ENCODE assay signal across 17 cellular contexts in genomic region chr1:211912844-211913432, GRCh38.
DNase-seq lines count a peak whose midpoint lies in the region; ATAC-seq and TF ChIP-seq lines count a peak whose summit lies in the region.
"Had no signal": no experiment of that assay in that cellular context is flagged by ENCODE, and none has a peak within 500 bp of the region (broad histone marks: within the 10 kb centered on the region; RNA-seq: fewer than 3 reads in every experiment).

No MANE protein-coding gene starts in this region.

- no peaks in the 10 kb centered on the region for H3K36me3 Mint-ChIP-seq in nephron (ENCODE audit: low read depth)
- H3K36me3 Mint-ChIP-seq: CD4-positive, alpha-beta memory T cell had no signal

- H3K9me3 ChIP-seq in PC-9 (ENCODE audit: insufficient read depth, low read depth) (no peaks in the 10 kb centered on the region), vagina (no peaks in the 10 kb centered on the region)
- H3K9me3 ChIP-seq in effector memory CD4-positive, alpha-beta T cell (ENCODE audit: control insufficient read depth, low read length): no peaks in the 10 kb centered on the region
- H3K9me3 ChIP-seq: HAP-1 had no signal

- H3K4me2 ChIP-seq in PC-9: no peak overlapping the region; the same call in 1 of the 2 replicates

- H3K27ac ChIP-seq in 22Rv1 (peak overlapping the region; percentile 74), PC-9 (peak overlapping the region; percentile 69), vagina (no peak overlapping the region)
- H3K27ac ChIP-seq in effector memory CD4-positive, alpha-beta T cell (ENCODE audit: insufficient read depth, low read length, poor library complexity, severe bottlenecking): no peak overlapping the region

- CTCF ChIA-PET in PC-9 (lab: Charles Lee): no interaction called here

- intact Hi-C loops in PC-9 (cut with micrococcal nuclease; ENCODE audit: unreplicated experiment) (no loop called here), head of caudate nucleus (cut with DNase I) (no loop called here), vagina (cut with DNase I) (no loop called here)

- TF ChIP-seq POLR2A in vagina (IDR thresholded peaks at IDR 0.05): no peak

- no peak overlapping the region for H3K4me3 Mint-ChIP-seq in nephron
- H3K4me3 Mint-ChIP-seq: CD4-positive, alpha-beta memory T cell had no signal

- H3K27me3 Mint-ChIP-seq in nephron (ENCODE audit: low read depth): peaks cover 5% of the 10 kb centered on the region

- H4K20me1 ChIP-seq in PC-9 (ENCODE audit: insufficient read depth): no peaks in the 10 kb centered on the region

- no peaks in the 10 kb centered on the region for H3K9me2 ChIP-seq in PC-9 (ENCODE audit: insufficient read depth)

- H3K79me2 ChIP-seq in PC-9 (ENCODE audit: low read depth): no peaks in the 10 kb centered on the region

- H2AFZ ChIP-seq in PC-9: no peak overlapping the region

- no TSS peak for BruUV-seq in PC-9 (replicated peaks; lab: Mats Ljungman, UMichigan)

- no peak for TF ChIP-seq CTCF in 22Rv1 (IDR thresholded peaks at IDR 0.05)
- TF ChIP-seq CTCF in PC-9 (conservative IDR thresholded peaks at IDR 0.05): no peak
- no peak for TF ChIP-seq CTCF in nephron (IDR thresholded peaks at IDR 0.05; ENCODE audit: unreplicated experiment in 3 of 3)
- no peak for TF ChIP-seq CTCF in vagina (IDR thresholded peaks at IDR 0.05)

- DNase-seq in PC-9: no peak
- DNase-seq in head of caudate nucleus: peak in 38 of 42 donors; percentile 22 to 81 (median 56)
- no peak for DNase-seq in effector memory CD4-positive, alpha-beta T cell
- DNase-seq in DMS 273 (lab: John Stamatoyannopoulos, UW; ENCODE audit: unreplicated experiment): no peak
- DNase-seq in vagina (ENCODE audit: extremely low spot score in 2 of 2): no peak
- DNase-seq: 8988T; C1 segment of cervical spinal cord; Calu3; CD4-positive, alpha-beta memory T cell; COR-L47; DMS153; DND-41; GOT3 had no signal

- H3K4me1 ChIP-seq in PC-9 (replicated peaks; ENCODE audit: insufficient read depth): peaks cover 49% of the 10 kb centered on the region
- H3K4me1 ChIP-seq in effector memory CD4-positive, alpha-beta T cell (ENCODE audit: control insufficient read depth, insufficient read depth, low read length, poor library complexity, severe bottlenecking): no peaks in the 10 kb centered on the region
- peaks cover 6% of the 10 kb centered on the region for H3K4me1 ChIP-seq in vagina
- H3K4me1 ChIP-seq: HAP-1 had no signal

- H3F3A ChIP-seq in PC-9 (ENCODE audit: insufficient read depth, low read depth): peaks cover 33% of the 10 kb centered on the region

- no peak overlapping the region for H3K4me3 ChIP-seq in PC-9
- no peak overlapping the region for H3K4me3 ChIP-seq in effector memory CD4-positive, alpha-beta T cell (ENCODE audit: insufficient read depth, low read depth, low read length, poor library complexity, severe bottlenecking)
- no peak overlapping the region for H3K4me3 ChIP-seq in vagina
- H3K4me3 ChIP-seq: HAP-1 had no signal

- no peaks in the 10 kb centered on the region for H3K27me3 ChIP-seq in PC-9 (ENCODE audit: insufficient read depth, low read depth)
- no peaks in the 10 kb centered on the region for H3K27me3 ChIP-seq in effector memory CD4-positive, alpha-beta T cell (replicated peaks; ENCODE audit: control insufficient read depth, insufficient read depth, low read length, poor library complexity, severe bottlenecking)
- no peaks in the 10 kb centered on the region for H3K27me3 ChIP-seq in vagina

- H3K36me3 ChIP-seq in PC-9 (ENCODE audit: low read depth) (no peaks in the 10 kb centered on the region), vagina (no peaks in the 10 kb centered on the region)
- H3K36me3 ChIP-seq in effector memory CD4-positive, alpha-beta T cell (ENCODE audit: control insufficient read depth, insufficient read depth, low read length): no peaks in the 10 kb centered on the region
- H3K36me3 ChIP-seq: HAP-1 had no signal

- no peak for ATAC-seq in HG03196 (IDR thresholded peaks at IDR 0.05; ENCODE audit: unreplicated experiment)

- POLR2A ChIA-PET in PC-9 (lab: Charles Lee; ENCODE audit: unreplicated experiment): interaction anchor here (0.7 kb wide), 1 partner anchor 123 kb away, joined by 5 read pairs; no protein-coding TSS in a partner anchor

- no peaks in the 10 kb centered on the region for H3K9me3 Mint-ChIP-seq in nephron

- peaks cover 7% of the 10 kb centered on the region for H3K4me1 Mint-ChIP-seq in nephron
- H3K4me1 Mint-ChIP-seq: CD4-positive, alpha-beta memory T cell had no signal

- H3K27ac Mint-ChIP-seq in nephron: peak overlapping the region in 2 of 3 experiments; percentile 8 to 62

Comparison
In these comparisons a context has a peak if more than half of its experiments do, and no peak if none do; other contexts are left out.
1. H3K27ac ChIP-seq: peak in 22Rv1 (single experiment) and PC-9 (single experiment); none in effector memory CD4-positive, alpha-beta T cell (single experiment) and vagina (single experiment).
2. DNase-seq: peak in head of caudate nucleus (38 of 42); none in PC-9 (0 of 2), effector memory CD4-positive, alpha-beta T cell (0 of 3), DMS 273 (single experiment) and vagina (0 of 2).